ENCODE assay signal across 17 cellular contexts in the genomic region with DNA sequence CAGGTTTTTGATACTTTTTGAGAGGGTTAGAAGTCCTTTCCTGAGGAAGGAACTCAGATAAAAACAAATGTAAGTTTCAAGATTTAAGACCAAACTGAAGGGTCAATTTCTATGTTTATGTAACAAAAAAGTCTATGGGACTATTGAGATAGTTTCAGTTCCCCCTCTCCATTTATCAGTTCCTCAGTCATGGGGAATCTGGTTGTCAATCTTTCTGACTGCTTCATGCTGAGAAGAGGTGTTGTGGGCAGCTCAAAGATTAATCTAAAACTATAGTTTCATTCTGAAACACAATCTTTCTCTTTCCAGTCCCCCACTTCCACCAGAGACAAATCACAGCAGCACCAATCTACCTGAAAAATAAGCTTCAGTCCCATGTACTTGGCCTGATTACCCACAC.
A peak's percentile ranks its signal among the peaks of the same experiment; 100 is the strongest.
DNase-seq lines count a peak whose midpoint lies in the region; ATAC-seq lines count a peak whose summit lies in the region.
"Had no signal": no experiment of that assay in that cellular context is flagged by ENCODE, and none has a peak within 500 bp of the region (broad histone marks: within the 10 kb centered on the region; RNA-seq: fewer than 3 reads in every experiment).

No MANE protein-coding gene starts in this region.

- H3K9me3 ChIP-seq in Karpas-422 (ENCODE audit: low read length) (peaks cover 14% of the 10 kb centered on the region), HAP-1 (peaks cover 8% of the 10 kb centered on the region; the same call in 1 of the 2 replicates)

- peak overlapping the region; percentile 53 for H3K27ac ChIP-seq in Karpas-422 (ENCODE audit: low read length)
- H3K27ac ChIP-seq: 22Rv1, KMS-11 had no signal

- H2AFZ ChIP-seq in Karpas-422 (ENCODE audit: low read length) = no peak overlapping the region

- no peaks in the 10 kb centered on the region for H4K20me1 ChIP-seq in Karpas-422 (ENCODE audit: insufficient read depth, low read depth, low read length)

- ATAC-seq in GM19395 (IDR thresholded peaks at IDR 0.05; ENCODE audit: unreplicated experiment) = peak; percentile 90
- peak; percentile 58 for ATAC-seq in HG02973 (IDR thresholded peaks at IDR 0.05; ENCODE audit: unreplicated experiment)
- ATAC-seq in HG02970 (IDR thresholded peaks at IDR 0.05; ENCODE audit: low FRiP score, unreplicated experiment) = no peak
- no peak for ATAC-seq in GM19035 (IDR thresholded peaks at IDR 0.05; ENCODE audit: unreplicated experiment)
- ATAC-seq: naive thymus-derived CD8-positive, alpha-beta T cell; SK-N-SH treated with all-trans-retinoic acid at 6 μM for 48 hours had no signal

- no peaks in the 10 kb centered on the region for H3K9me2 ChIP-seq in Karpas-422 (replicated peaks; ENCODE audit: insufficient read depth, low read length)

- no peak overlapping the region for H3K9ac ChIP-seq in Karpas-422 (ENCODE audit: low read length)
- H3K9ac ChIP-seq: KMS-11 had no signal

- H3K4me3 ChIP-seq in Karpas-422 (ENCODE audit: low read length) (no peak overlapping the region), HAP-1 (no peak overlapping the region)

- peaks cover 28% of the 10 kb centered on the region for H3K36me3 ChIP-seq in Karpas-422 (ENCODE audit: insufficient read depth, low read length)
- H3K36me3 ChIP-seq in HAP-1 (replicated peaks) = no peaks in the 10 kb centered on the region

- H3K27me3 ChIP-seq in Karpas-422 (ENCODE audit: low read length) (no peaks in the 10 kb centered on the region), HAP-1 (ENCODE audit: low read depth) (no peaks in the 10 kb centered on the region; the same call in 1 of the 2 replicates)

- peaks cover 9% of the 10 kb centered on the region for H3K79me2 ChIP-seq in Karpas-422 (ENCODE audit: low read length)

- in situ Hi-C loops in HAP-1 (cut with MboI; ENCODE audit: low sequenced_read_pairs) = no loop called here

- H3K4me2 ChIP-seq in Karpas-422 (ENCODE audit: low read depth, low read length, poor library complexity, severe bottlenecking) = no peak overlapping the region
- H3K4me2 ChIP-seq: KMS-11 had no signal

- peak; percentile 26 for DNase-seq in CD1c-positive myeloid dendritic cell (ENCODE audit: extremely low spot score)
- DNase-seq in Karpas-422 = peak; percentile 64
- DNase-seq in NCI-H345 (lab: John Stamatoyannopoulos, UW) = no peak
- DNase-seq in HAP-1 (ENCODE audit: low spot score in 2 of 2) = no peak
- DNase-seq: activated effector memory CD4-positive, alpha-beta T cell treated with anti-CD3 and anti-CD28 coated beads, Interleukin-2, amount 50 U/mL, for 16 hours; anterior cingulate cortex; C1 segment of cervical spinal cord; DMS79 treated with DMSO at 0.1 percent for 48 hours; naive thymus-derived CD8-positive, alpha-beta T cell; NCI-H146 had no signal

- peaks cover 23% of the 10 kb centered on the region for H3K4me1 ChIP-seq in Karpas-422 (ENCODE audit: low read length)
- no peaks in the 10 kb centered on the region for H3K4me1 ChIP-seq in HAP-1

Comparison
In these comparisons a context has a peak if more than half of its experiments do, and no peak if none do; other contexts are left out.
1. DNase-seq: peak in CD1c-positive myeloid dendritic cell (single experiment) and Karpas-422 (single experiment); none in NCI-H345 (single experiment) and HAP-1 (0 of 2).
2. ATAC-seq: peak in GM19395 (single experiment) and HG02973 (single experiment); none in HG02970 (single experiment) and GM19035 (single experiment).